ENCODE assay signal across 9 cellular contexts in genomic region chr4:10016169-10016568, GRCh38. TPM values are rescaled to one million over a fixed set of nuclear protein-coding genes. Genes with fewer than 3 reads are reported as not detected.
"Had no signal": no experiment of that assay in that cellular context is flagged by ENCODE, and none has a peak within 500 bp of the region (broad histone marks: within the 10 kb centered on the region; RNA-seq: fewer than 3 reads in every experiment).

No MANE protein-coding gene starts in this region.

- DNase-seq: GDM1, GF-D8 had no signal

- ATAC-seq: GM12878 had no signal

- FAIRE-seq: G401.6, GM12878, GM12891, GM12892, GM18507, GM19239 had no signal

- H3K4me3 ChIP-seq: GM12878 had no signal

RNA-seq across cellular contexts. Expression of gene SLC2A9, which starts 5.1 kb away (rescaled TPM):
- total RNA-seq: G401 had no signal
